Comparison of ENCODE assay signal across 8 cellular contexts in genomic region chr3:101676765-101677435, GRCh38. TPM values are rescaled to one million over a fixed set of nuclear protein-coding genes. Genes with fewer than 3 reads are reported as not detected.
DNase-seq lines count a peak whose midpoint lies in the region; ATAC-seq and TF ChIP-seq lines count a peak whose summit lies in the region.

Gene ZBTB11, minus strand, starts transcription at chr3:101677132. Its CDS starts 218 bp downstream, at chr3:101676914.

- H3K27me3 Mint-ChIP-seq in GM23338 (ENCODE audit: insufficient read depth, low read depth, poor library complexity): peaks cover 9% of the 10 kb centered on the region

- peak within 1 kb of the TSS; percentile 93 for H3K4me3 Mint-ChIP-seq in GM23338

- H3K4me3 ChIP-seq in GM23338 (peak within 1 kb of the TSS; percentile 81), thyroid gland (replicated peaks in 1 of 3) (peak within 1 kb of the TSS; percentile 81 to 93 (median 88))

- peak; percentile 74 for ATAC-seq in GM23338
- peak; percentile 89 for ATAC-seq in omental fat pad (ENCODE audit: low FRiP score)

- H3K36me3 Mint-ChIP-seq in GM23338 (ENCODE audit: low read depth): peaks cover 27% of the 10 kb centered on the region

- H3K27ac ChIP-seq in GM23338 (ENCODE audit: low read depth) (peak within 1 kb of the TSS; percentile 85), thyroid gland (peak within 1 kb of the TSS; percentile 84 to 98 (median 97))

- peak within 1 kb of the TSS; percentile 67 for H2AFZ ChIP-seq in GM23338

- peak; percentile 74 to 87 for TF ChIP-seq POLR2A in thyroid gland (IDR thresholded peaks at IDR 0.05)

- H3K9me3 ChIP-seq in thyroid gland: no peaks in the 10 kb centered on the region

- H3K27me3 ChIP-seq in GM23338 (ENCODE audit: insufficient read depth): no peaks in the 10 kb centered on the region
- H3K27me3 ChIP-seq in thyroid gland: no peaks in the 10 kb centered on the region

- H3F3A ChIP-seq in GM23338 (replicated peaks; ENCODE audit: low read depth): peaks cover 30% of the 10 kb centered on the region

- H4K20me1 ChIP-seq in GM23338 (replicated peaks; ENCODE audit: insufficient read depth): peaks cover 16% of the 10 kb centered on the region

- no peaks in the 10 kb centered on the region for H3K9me3 Mint-ChIP-seq in GM23338

- H3K27ac Mint-ChIP-seq in GM23338: peak within 1 kb of the TSS; percentile 97

- WGBS in thyroid gland, 2 donors: 0 to 1% methylated on average over 16 to 45 of the region's 57 CpGs

- no peaks in the 10 kb centered on the region for H3K9me2 ChIP-seq in GM23338 (ENCODE audit: insufficient read depth)

- H3K36me3 ChIP-seq in GM23338 (ENCODE audit: insufficient read depth) (peaks cover 18% of the 10 kb centered on the region), thyroid gland (peaks cover 21 to 22% of the 10 kb centered on the region in 2 donors)

- H3K4me2 ChIP-seq in GM23338: peak within 1 kb of the TSS; percentile 74

- TF ChIP-seq CTCF in GM23338 (conservative IDR thresholded peaks at IDR 0.05; ENCODE audit: low read depth in 2 of 2): peak; percentile 53 to 68
- no peak for TF ChIP-seq CTCF in omental fat pad (IDR thresholded peaks at IDR 0.05)
- TF ChIP-seq CTCF in thyroid gland (IDR thresholded peaks at IDR 0.05): peak in 5 of 6 experiments; percentile 11 to 66 (median 59)

- DNase-seq in EL: peak; percentile 100
- peak; percentile 100 for DNase-seq in GM23338 (ENCODE audit: low spot score)
- peak; percentile 100 for DNase-seq in M059J (ENCODE audit: low read depth)
- peak; percentile 99 to 100 for DNase-seq in activated T-helper 1 cell treated with anti-CD3 and anti-CD28 coated beads, Interleukin-2, amount 50 U/mL, for 16 hours (ENCODE audit: low read depth in 1 of 2, low spot score in 1 of 2)
- DNase-seq in foreskin melanocyte: peak; percentile 100
- peak; percentile 99 for DNase-seq in omental fat pad (ENCODE audit: low spot score)
- peak; percentile 100 for DNase-seq in thyroid gland
- DNase-seq in NCI-H1092 treated with DMSO at 0.1 percent for 48 hours (lab: John Stamatoyannopoulos, UW): no peak

- H3K4me1 Mint-ChIP-seq in GM23338: peaks cover 13% of the 10 kb centered on the region

- peaks cover 41% of the 10 kb centered on the region for H3K79me2 ChIP-seq in GM23338 (replicated peaks; ENCODE audit: insufficient read depth)

- H3K4me1 ChIP-seq in GM23338 (ENCODE audit: insufficient read depth) (no peaks in the 10 kb centered on the region; the same call in 1 of the 2 replicates), thyroid gland (peaks cover 10 to 18% of the 10 kb centered on the region in 2 donors)

- intact Hi-C loops in thyroid gland (cut with DNase I): loop anchor here (5.0 kb wide), 1 partner anchor 105 kb away; the partner anchor contains the start of gene PCNP

TF ChIP-seq in GM23338, 12 proteins besides CTCF, POLR2A, EP300 and RAD21:
- TF ChIP-seq ZNF331 (CRISPR knock-in tag; IDR thresholded peaks at IDR 0.05; ENCODE audit: low read depth): no peak
- TF ChIP-seq POLR2AphosphoS5 (IDR thresholded peaks at IDR 0.05; ENCODE audit: low read depth): peak; percentile 78
- no peak for TF ChIP-seq ZNF114 (CRISPR knock-in tag; IDR thresholded peaks at IDR 0.05)
- peak; percentile 98 for TF ChIP-seq CREB1 (CRISPR knock-in tag; IDR thresholded peaks at IDR 0.05; ENCODE audit: low read depth)
- TF ChIP-seq ETS1 (IDR thresholded peaks at IDR 0.05): peak; percentile 63; the same call in 1 of the 2 replicates

RNA-seq across cellular contexts. Expression of gene ZBTB11, which starts in this region (rescaled TPM):
- 21.3 and 22.4 TPM in 2 replicates for total RNA-seq in GM23338 (2014; rRNA removed; shearing (Covaris generic))
- 6.5 and 7.7 TPM in 2 replicates for polyA plus RNA-seq in GM23338 (2016; fragmentation: Nextera tagmentation; extraction: Ambion mirVana)
- total RNA-seq in M059J (2014; rRNA removed; shearing (Covaris generic)): 15.6 and 24.8 TPM in 2 replicates
- total RNA-seq in omental fat pad: 10 to 100 TPM; 20.8 to 40.2 (median 23.6) TPM
- 10 to 100 TPM; 28.0 to 43.6 (median 35.9) TPM for total RNA-seq in thyroid gland

Comparison
In these comparisons a context has a peak if more than half of its experiments do, and no peak if none do; other contexts are left out.
1. CTCF ChIP-seq: peak in GM23338 (2 of 2) and thyroid gland (5 of 6); none in omental fat pad (0 of 3).